24 cellular contexts compared by ENCODE assay signal in genomic region chr15:65970937-65971740, GRCh38.
A peak's percentile ranks its signal among the peaks of the same experiment; 100 is the strongest.
DNase-seq lines count a peak whose midpoint lies in the region; ATAC-seq and TF ChIP-seq lines count a peak whose summit lies in the region.
"Had no signal": no experiment of that assay in that cellular context is flagged by ENCODE, and none has a peak within 500 bp of the region (broad histone marks: within the 10 kb centered on the region; RNA-seq: fewer than 3 reads in every experiment).

No MANE protein-coding gene starts in this region.

- ATAC-seq in stimulated activated naive CD8-positive, alpha-beta T cell treated with anti-CD3 and anti-CD28 coated beads, Interleukin-15, amount 100 ng/mL, for 72 hours, result no peak
- ATAC-seq in stimulated activated naive CD8-positive, alpha-beta T cell treated with anti-CD3 and anti-CD28 coated beads, Interleukin-15, Interleukin-2, amounts not matched to agents 100 U/mL and 50 U/mL, for 24 hours, result no peak
- ATAC-seq in GM21737 (IDR thresholded peaks at IDR 0.05; ENCODE audit: unreplicated experiment), result no peak
- ATAC-seq: activated CD8-positive, alpha-beta memory T cell treated with anti-CD3 and anti-CD28 coated beads, Interleukin-2, amount 10 ng/mL, durations not matched to agents 7 days and 5 days; natural killer cell treated with Interleukin-12 subunit alpha and Interleukin-12 subunit beta and Interleukin-15 and Interleukin-18, amount 100 ng/mL, for 72 hours; T-cell; upper lobe of right lung had no signal

- H3F3A ChIP-seq in SK-N-SH (replicated peaks; ENCODE audit: insufficient read depth), result no peaks in the 10 kb centered on the region

- H3K27ac ChIP-seq in SK-N-SH (ENCODE audit: low read depth in 2 of 2, low read length in 1 of 2) (no peak overlapping the region), Karpas-422 (ENCODE audit: low read length) (no peak overlapping the region)
- H3K27ac ChIP-seq: pancreas, sigmoid colon, upper lobe of right lung had no signal

- TF ChIP-seq CTCF in SK-N-SH (IDR thresholded peaks at IDR 0.05), result no peak

- WGBS in SK-N-SH (ENCODE audit: low lambda C conversion rate), result 50% methylated on average over 8 of the region's 8 CpGs

- POLR2A ChIA-PET in SK-N-SH (lab: Yijun Ruan, JAX), result no interaction called here

- TF ChIP-seq EP300 in SK-N-SH (IDR thresholded peaks at IDR 0.05; ENCODE audit: borderline replicate concordance in 1 of 2, low read depth in 1 of 2, low read length in 1 of 2), result no peak

- H3K9me3 Mint-ChIP-seq in stimulated activated naive CD8-positive, alpha-beta T cell treated with anti-CD3 and anti-CD28 coated beads, Interleukin-15, amount 100 ng/mL, for 72 hours, result no peaks in the 10 kb centered on the region
- H3K9me3 Mint-ChIP-seq: natural killer cell treated with Interleukin-12 subunit alpha and Interleukin-12 subunit beta and Interleukin-15 and Interleukin-18, amount 100 ng/mL, for 72 hours; T-cell had no signal

- no peaks in the 10 kb centered on the region for H3K9me2 ChIP-seq in SK-N-SH
- no peaks in the 10 kb centered on the region for H3K9me2 ChIP-seq in Karpas-422 (replicated peaks; ENCODE audit: insufficient read depth, low read length)

- H3K36me3 ChIP-seq in adipocyte (ENCODE audit: control insufficient read depth, insufficient read depth, low read length, severe bottlenecking), result no peaks in the 10 kb centered on the region
- no peaks in the 10 kb centered on the region for H3K36me3 ChIP-seq in SK-N-SH (replicated peaks in 1 of 2; ENCODE audit: control insufficient read depth in 1 of 2, insufficient read depth in 2 of 2, low read length in 1 of 2)
- H3K36me3 ChIP-seq in Karpas-422 (ENCODE audit: insufficient read depth, low read length), result no peaks in the 10 kb centered on the region
- H3K36me3 ChIP-seq: pancreas, sigmoid colon, upper lobe of right lung had no signal

- no peaks in the 10 kb centered on the region for H3K4me1 ChIP-seq in adipocyte (ENCODE audit: control insufficient read depth, insufficient read depth, low read length)
- peaks cover 0 to 3% of the 10 kb centered on the region in 2 experiments; a peak in 1 of 4 replicates for H3K4me1 ChIP-seq in SK-N-SH (ENCODE audit: control insufficient read depth in 1 of 2, insufficient read depth in 2 of 2, low read depth in 1 of 2, low read length in 1 of 2)
- no peaks in the 10 kb centered on the region for H3K4me1 ChIP-seq in Karpas-422 (ENCODE audit: low read length)
- H3K4me1 ChIP-seq: pancreas, sigmoid colon, upper lobe of right lung had no signal

- H2AFZ ChIP-seq in SK-N-SH (ENCODE audit: low read depth), result no peak overlapping the region
- no peak overlapping the region for H2AFZ ChIP-seq in Karpas-422 (ENCODE audit: low read length)

- no peaks in the 10 kb centered on the region for H4K20me1 ChIP-seq in SK-N-SH (ENCODE audit: insufficient read depth)
- H4K20me1 ChIP-seq in Karpas-422 (ENCODE audit: insufficient read depth, low read depth, low read length), result no peaks in the 10 kb centered on the region

- H3K27me3 ChIP-seq in adipocyte (replicated peaks; ENCODE audit: control insufficient read depth, insufficient read depth, low read length) (peaks cover 49% of the 10 kb centered on the region), SK-N-SH (ENCODE audit: insufficient read depth) (peaks cover 17% of the 10 kb centered on the region; the same call in 1 of the 2 replicates), Karpas-422 (ENCODE audit: low read length) (no peaks in the 10 kb centered on the region)
- H3K27me3 ChIP-seq: pancreas had no signal

- no peak overlapping the region for H3K9ac ChIP-seq in adipocyte (ENCODE audit: low read length)
- H3K9ac ChIP-seq in SK-N-SH, result no peak overlapping the region
- no peak overlapping the region for H3K9ac ChIP-seq in Karpas-422 (ENCODE audit: low read length)

- no peak for TF ChIP-seq RAD21 in SK-N-SH (IDR thresholded peaks at IDR 0.05; ENCODE audit: low read length)

- H3K9me3 ChIP-seq in adipocyte (ENCODE audit: control insufficient read depth, low read length) (peaks cover 4% of the 10 kb centered on the region), SK-N-SH (no peaks in the 10 kb centered on the region), Karpas-422 (ENCODE audit: low read length) (no peaks in the 10 kb centered on the region)
- H3K9me3 ChIP-seq: pancreas, sigmoid colon, upper lobe of right lung had no signal

- H3K27ac Mint-ChIP-seq in stimulated activated naive CD8-positive, alpha-beta T cell treated with anti-CD3 and anti-CD28 coated beads, Interleukin-15, amount 100 ng/mL, for 72 hours, result peak overlapping the region; percentile 20 to 88
- H3K27ac Mint-ChIP-seq: activated CD8-positive, alpha-beta memory T cell treated with anti-CD3 and anti-CD28 coated beads, Interleukin-2, amount 10 ng/mL, durations not matched to agents 7 days and 5 days; natural killer cell treated with Interleukin-12 subunit alpha and Interleukin-12 subunit beta and Interleukin-15 and Interleukin-18, amount 100 ng/mL, for 72 hours; T-cell had no signal

- DNase-seq in stimulated activated naive CD8-positive, alpha-beta T cell treated with anti-CD3 and anti-CD28 coated beads, Interleukin-15, amount 100 ng/mL, for 72 hours, result no peak
- no peak for DNase-seq in stimulated activated naive CD8-positive, alpha-beta T cell treated with anti-CD3 and anti-CD28 coated beads, Interleukin-15, Interleukin-2, amounts not matched to agents 100 U/mL and 50 U/mL, for 24 hours
- DNase-seq in NCI-H2171 treated with DMSO at 0.1 percent for 48 hours (lab: John Stamatoyannopoulos, UW), result peak; percentile 85
- peak; percentile 6 for DNase-seq in adipocyte (ENCODE audit: low read depth)
- DNase-seq in dedifferentiated amniotic fluid mesenchymal stem cell (ENCODE audit: extremely low spot score), result no peak
- DNase-seq in SK-N-SH, result no peak
- DNase-seq in Karpas-422, result no peak
- DNase-seq: activated CD4-positive, alpha-beta T cell treated with anti-CD3 and anti-CD28 coated beads for 48 hours; activated CD8-positive, alpha-beta memory T cell treated with anti-CD3 and anti-CD28 coated beads, Interleukin-2, amount 10 ng/mL, durations not matched to agents 7 days and 5 days; activated naive CD4-positive, alpha-beta T cell treated with anti-CD3 and anti-CD28 coated beads, Interleukin-2, amount 50 U/mL, for 16 hours; aorta; central memory CD4-positive, alpha-beta T cell; DMS153; midbrain; NCI-H1092 treated with DMSO at 0.1 percent for 48 hours; NCI-H526 treated with DMSO at 0.1 percent for 48 hours; pancreas; SHP77 treated with DMSO at 0.1 percent for 48 hours; sigmoid colon; stimulated activated CD4-positive, alpha-beta T cell treated with anti-CD3 and anti-CD28 coated beads, Interleukin-15, amount 100 ng/mL, for 24 hours; T-cell; upper lobe of right lung had no signal

- CTCF ChIA-PET in SK-N-SH (lab: Yijun Ruan, JAX), result interaction anchor here (0.7 to 0.9 kb wide), 2 partner anchors 8 to 322 kb away, joined by 3 read pairs; partner anchors contain the start of gene DIS3L

- H3K4me3 ChIP-seq in adipocyte (ENCODE audit: low read length) (no peak overlapping the region), SK-N-SH (ENCODE audit: low read depth in 2 of 2, low read length in 1 of 2) (no peak overlapping the region), Karpas-422 (ENCODE audit: low read length) (no peak overlapping the region)
- H3K4me3 ChIP-seq: pancreas, sigmoid colon, upper lobe of right lung had no signal

- H3K4me1 Mint-ChIP-seq in stimulated activated naive CD8-positive, alpha-beta T cell treated with anti-CD3 and anti-CD28 coated beads, Interleukin-15, amount 100 ng/mL, for 72 hours, result peaks cover 5% of the 10 kb centered on the region
- H3K4me1 Mint-ChIP-seq: activated CD8-positive, alpha-beta memory T cell treated with anti-CD3 and anti-CD28 coated beads, Interleukin-2, amount 10 ng/mL, durations not matched to agents 7 days and 5 days; T-cell had no signal

- H3K4me2 ChIP-seq in SK-N-SH, result no peak overlapping the region
- H3K4me2 ChIP-seq in Karpas-422 (ENCODE audit: low read depth, low read length, poor library complexity, severe bottlenecking), result no peak overlapping the region

- H3K27me3 Mint-ChIP-seq in stimulated activated naive CD8-positive, alpha-beta T cell treated with anti-CD3 and anti-CD28 coated beads, Interleukin-15, amount 100 ng/mL, for 72 hours, result peaks cover 73% of the 10 kb centered on the region

- H3K4me3 Mint-ChIP-seq in stimulated activated naive CD8-positive, alpha-beta T cell treated with anti-CD3 and anti-CD28 coated beads, Interleukin-15, amount 100 ng/mL, for 72 hours, result no peak overlapping the region
- H3K4me3 Mint-ChIP-seq: activated CD8-positive, alpha-beta memory T cell treated with anti-CD3 and anti-CD28 coated beads, Interleukin-2, amount 10 ng/mL, durations not matched to agents 7 days and 5 days; natural killer cell treated with Interleukin-12 subunit alpha and Interleukin-12 subunit beta and Interleukin-15 and Interleukin-18, amount 100 ng/mL, for 72 hours; T-cell had no signal

- H3K79me2 ChIP-seq in SK-N-SH (ENCODE audit: insufficient read depth), result no peaks in the 10 kb centered on the region
- no peaks in the 10 kb centered on the region for H3K79me2 ChIP-seq in Karpas-422 (ENCODE audit: low read length)

TF ChIP-seq in SK-N-SH, 30 proteins besides CTCF, POLR2A, EP300 and RAD21 (continues in another document):
- TF ChIP-seq YY1 (IDR thresholded peaks at IDR 0.05; ENCODE audit: low read depth) (no peak), GABPA (IDR thresholded peaks at IDR 0.05; ENCODE audit: low read depth) (no peak), MAX (IDR thresholded peaks at IDR 0.05; ENCODE audit: low read depth) (no peak), JUND (IDR thresholded peaks at IDR 0.05) (no peak), TAF1 (IDR thresholded peaks at IDR 0.05; ENCODE audit: borderline replicate concordance, low read depth, low read length) (no peak), POLR2AphosphoS5 (IDR thresholded peaks at IDR 0.05; ENCODE audit: low read depth, low read length) (no peak)
- TF ChIP-seq, protein P1, sequence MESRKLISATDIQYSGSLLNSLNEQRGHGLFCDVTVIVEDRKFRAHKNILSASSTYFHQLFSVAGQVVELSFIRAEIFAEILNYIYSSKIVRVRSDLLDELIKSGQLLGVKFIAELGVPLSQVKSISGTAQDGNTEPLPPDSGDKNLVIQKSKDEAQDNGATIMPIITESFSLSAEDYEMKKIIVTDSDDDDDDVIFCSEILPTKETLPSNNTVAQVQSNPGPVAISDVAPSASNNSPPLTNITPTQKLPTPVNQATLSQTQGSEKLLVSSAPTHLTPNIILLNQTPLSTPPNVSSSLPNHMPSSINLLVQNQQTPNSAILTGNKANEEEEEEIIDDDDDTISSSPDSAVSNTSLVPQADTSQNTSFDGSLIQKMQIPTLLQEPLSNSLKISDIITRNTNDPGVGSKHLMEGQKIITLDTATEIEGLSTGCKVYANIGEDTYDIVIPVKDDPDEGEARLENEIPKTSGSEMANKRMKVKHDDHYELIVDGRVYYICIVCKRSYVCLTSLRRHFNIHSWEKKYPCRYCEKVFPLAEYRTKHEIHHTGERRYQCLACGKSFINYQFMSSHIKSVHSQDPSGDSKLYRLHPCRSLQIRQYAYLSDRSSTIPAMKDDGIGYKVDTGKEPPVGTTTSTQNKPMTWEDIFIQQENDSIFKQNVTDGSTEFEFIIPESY (IDR thresholded peaks at IDR 0.05; ENCODE audit: borderline replicate concordance, low read depth), result no peak

Comparison
In these comparisons a context has a peak if more than half of its experiments do, and no peak if none do; other contexts are left out.
1. DNase-seq: peak in NCI-H2171 treated with DMSO at 0.1 percent for 48 hours (single experiment) and adipocyte (single experiment); none in stimulated activated naive CD8-positive, alpha-beta T cell treated with anti-CD3 and anti-CD28 coated beads, Interleukin-15, amount 100 ng/mL, for 72 hours (0 of 2), stimulated activated naive CD8-positive, alpha-beta T cell treated with anti-CD3 and anti-CD28 coated beads, Interleukin-15, Interleukin-2, amounts not matched to agents 100 U/mL and 50 U/mL, for 24 hours (single experiment), dedifferentiated amniotic fluid mesenchymal stem cell (single experiment), SK-N-SH (single experiment) and Karpas-422 (single experiment).